ENCODE assay signal across 18 cellular contexts in the genomic region with DNA sequence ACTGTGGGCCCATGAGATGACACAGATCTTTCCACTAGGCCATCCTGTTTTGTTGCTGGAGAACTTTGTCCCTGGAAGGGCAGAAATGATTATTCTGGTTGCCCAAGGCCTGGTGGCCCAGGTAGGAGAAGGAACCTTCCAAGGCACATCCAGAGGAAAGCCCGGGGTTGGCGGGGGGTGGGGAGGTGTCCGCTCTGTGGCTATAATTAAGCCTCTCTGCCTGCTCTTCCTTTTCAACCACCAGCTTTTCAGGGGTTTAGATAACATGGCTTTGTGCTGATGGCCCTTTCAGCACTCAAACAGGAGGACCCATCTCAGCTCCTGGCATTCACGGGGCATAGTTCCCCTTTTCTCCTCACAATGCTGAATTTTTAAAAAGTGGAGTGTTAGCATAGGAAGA.
DNase-seq lines count a peak whose midpoint lies in the region; ATAC-seq and TF ChIP-seq lines count a peak whose summit lies in the region.
"Had no signal": no experiment of that assay in that cellular context is flagged by ENCODE, and none has a peak within 500 bp of the region (broad histone marks: within the 10 kb centered on the region; RNA-seq: fewer than 3 reads in every experiment).

No MANE protein-coding gene starts in this region.

- H2BK15ac ChIP-seq in IMR-90 (ENCODE audit: low read depth, low read length) = no peak overlapping the region

- H2AK5ac ChIP-seq in IMR-90 (ENCODE audit: low read depth, low read length) = peak overlapping the region; percentile 35

- H3K9me2 ChIP-seq in PC-9 (ENCODE audit: insufficient read depth) = no peaks in the 10 kb centered on the region

- H3K4me2 ChIP-seq in IMR-90 (ENCODE audit: low read depth, low read length) (no peak overlapping the region), PC-9 (no peak overlapping the region)

- BruUV-seq in IMR-90 (replicated peaks; lab: Mats Ljungman, UMichigan) = no TSS peak
- BruUV-seq in PC-9 (replicated peaks; lab: Mats Ljungman, UMichigan) = no TSS peak

- H3K9ac ChIP-seq in IMR-90 (ENCODE audit: low read depth, low read length) = no peak overlapping the region

- no peaks in the 10 kb centered on the region for H3K9me3 Mint-ChIP-seq in T-helper 1 cell treated with Interleukin-12 subunit alpha and Interleukin-12 subunit beta and Interleukin-4 antibody, amounts not matched to agents 30 μg/mL and 1 μg/mL, for 36 hours
- no peaks in the 10 kb centered on the region for H3K9me3 Mint-ChIP-seq in activated B cell treated with CpG ODN at 0.5 μM for 24 hours
- H3K9me3 Mint-ChIP-seq in neural crest cell = no peaks in the 10 kb centered on the region
- H3K9me3 Mint-ChIP-seq: CD4-positive, alpha-beta memory T cell; dendritic cell treated with granulocyte-macrophage colony-stimulating factor and Interleukin-4, amounts not matched to agents 40 ng/mL and 50 ng/mL, for 4 days; IgD-negative memory B cell; T-cell had no signal

- peaks cover 41% of the 10 kb centered on the region for H3K4me1 ChIP-seq in IMR-90 (ENCODE audit: control insufficient read depth, insufficient read depth, low read length)
- H3K4me1 ChIP-seq in PC-9 (replicated peaks; ENCODE audit: insufficient read depth) = no peaks in the 10 kb centered on the region; the same call in 1 of the 2 replicates

- TF ChIP-seq CTCF in IMR-90 (conservative IDR thresholded peaks at IDR 0.05; ENCODE audit: low read depth, low read length) (no peak), activated B cell treated with CpG ODN at 0.5 μM for 24 hours (IDR thresholded peaks at IDR 0.05) (no peak), neural crest cell (conservative IDR thresholded peaks at IDR 0.05) (no peak), PC-9 (conservative IDR thresholded peaks at IDR 0.05) (no peak)

- H3K36me3 ChIP-seq in IMR-90 (ENCODE audit: control insufficient read depth, insufficient read depth, low read length) = no peaks in the 10 kb centered on the region
- H3K36me3 ChIP-seq in PC-9 (ENCODE audit: low read depth) = no peaks in the 10 kb centered on the region

- H3K4me3 ChIP-seq in IMR-90 (ENCODE audit: insufficient read depth, low read depth, low read length) (no peak overlapping the region), PC-9 (no peak overlapping the region)

- H3F3A ChIP-seq in PC-9 (ENCODE audit: insufficient read depth, low read depth) = no peaks in the 10 kb centered on the region

- intact Hi-C loops in IMR-90 (cut with micrococcal nuclease) = no loop called here
- intact Hi-C loops in activated B cell treated with CpG ODN at 0.5 μM for 24 hours (cut with micrococcal nuclease) = loop anchor here (5.0 kb wide), 4 partner anchors 37 to 202 kb away; no protein-coding TSS in a partner anchor
- intact Hi-C loops in PC-9 (cut with micrococcal nuclease; ENCODE audit: unreplicated experiment) = no loop called here

- ATAC-seq in IMR-90 (ENCODE audit: low read depth) (no peak), activated B cell treated with CpG ODN at 0.5 μM for 24 hours (ENCODE audit: low read depth) (no peak)
- ATAC-seq: T-cell had no signal

- DNase-seq in T-helper 1 cell (no peak), IMR-90 (no peak), activated B cell treated with CpG ODN at 0.5 μM for 24 hours (no peak), neural crest cell (ENCODE audit: low read depth, low spot score) (no peak), hepatic stellate cell (ENCODE audit: low spot score) (no peak), PC-9 (no peak), NCI-H446 treated with DMSO at 0.1 percent for 48 hours (lab: John Stamatoyannopoulos, UW) (no peak)
- DNase-seq: 8988T; activated CD4-positive, alpha-beta T cell treated with anti-CD3 and anti-CD28 coated beads, Interleukin-2, amount 50 U/mL, for 1 hour; CD4-positive, alpha-beta memory T cell; head of caudate nucleus; kidney; NCI-H146; NCI-H524; T-cell had no signal

- peaks cover 64% of the 10 kb centered on the region for H3K4me1 Mint-ChIP-seq in T-helper 1 cell treated with Interleukin-12 subunit alpha and Interleukin-12 subunit beta and Interleukin-4 antibody, amounts not matched to agents 30 μg/mL and 1 μg/mL, for 36 hours (ENCODE audit: low read depth)
- H3K4me1 Mint-ChIP-seq in activated B cell treated with CpG ODN at 0.5 μM for 24 hours = peaks cover 87% of the 10 kb centered on the region
- peaks cover 89% of the 10 kb centered on the region for H3K4me1 Mint-ChIP-seq in neural crest cell

- no peak overlapping the region for H3K4me3 Mint-ChIP-seq in T-helper 1 cell treated with Interleukin-12 subunit alpha and Interleukin-12 subunit beta and Interleukin-4 antibody, amounts not matched to agents 30 μg/mL and 1 μg/mL, for 36 hours
- H3K4me3 Mint-ChIP-seq in activated B cell treated with CpG ODN at 0.5 μM for 24 hours (no peak overlapping the region), neural crest cell (peak overlapping the region; percentile 48)
- H3K4me3 Mint-ChIP-seq: CD4-positive, alpha-beta memory T cell; dendritic cell treated with granulocyte-macrophage colony-stimulating factor and Interleukin-4, amounts not matched to agents 40 ng/mL and 50 ng/mL, for 4 days; T-cell had no signal

- H3K79me1 ChIP-seq in IMR-90 (ENCODE audit: low read depth in 1 of 2, low read length in 2 of 2) = peaks cover 14 to 47% of the 10 kb centered on the region in 2 experiments; a peak in 3 of 4 replicates

- H3K27ac ChIP-seq in IMR-90 (ENCODE audit: insufficient read depth, low read length) (no peak overlapping the region), PC-9 (no peak overlapping the region)

- peak overlapping the region in 1 of 2 experiments; percentile 8; a peak in 1 of 4 replicates for H4K8ac ChIP-seq in IMR-90 (ENCODE audit: low read depth in 2 of 2, low read length in 2 of 2)

- H3K36me3 Mint-ChIP-seq in T-helper 1 cell treated with Interleukin-12 subunit alpha and Interleukin-12 subunit beta and Interleukin-4 antibody, amounts not matched to agents 30 μg/mL and 1 μg/mL, for 36 hours (ENCODE audit: low read depth) = peaks cover 3% of the 10 kb centered on the region
- H3K36me3 Mint-ChIP-seq in activated B cell treated with CpG ODN at 0.5 μM for 24 hours (ENCODE audit: low read depth) (peaks cover 1% of the 10 kb centered on the region), neural crest cell (ENCODE audit: low read depth) (peaks cover 2% of the 10 kb centered on the region)

- H4K20me1 ChIP-seq in IMR-90 (ENCODE audit: insufficient read depth, low read length) = no peaks in the 10 kb centered on the region
- no peaks in the 10 kb centered on the region for H4K20me1 ChIP-seq in PC-9 (ENCODE audit: insufficient read depth)

- peak overlapping the region; percentile 46 for H2BK20ac ChIP-seq in IMR-90 (ENCODE audit: low read depth, low read length)

- H3K9me1 ChIP-seq in IMR-90 (ENCODE audit: insufficient read depth, low read length) = peaks cover 37% of the 10 kb centered on the region

- POLR2A ChIA-PET in IMR-90 (lab: Charles Lee; ENCODE audit: unreplicated experiment) = no interaction called here
- POLR2A ChIA-PET in activated B cell treated with CpG ODN at 0.5 μM for 24 hours (lab: Charles Lee) = interaction anchor here (0.6 to 5.7 kb wide), 3 partner anchors 10 to 187 kb away, joined by 5 to 32 read pairs (median 6); no protein-coding TSS in a partner anchor
- POLR2A ChIA-PET in PC-9 (lab: Charles Lee; ENCODE audit: unreplicated experiment) = no interaction called here

- H3K4ac ChIP-seq in IMR-90 (ENCODE audit: low read depth, low read length) = peak overlapping the region; percentile 80

- no peak for TF ChIP-seq POLR2A in IMR-90 (IDR thresholded peaks at IDR 0.05; ENCODE audit: low read depth, low read length)

- CTCF ChIA-PET in IMR-90 (lab: Yijun Ruan, JAX) (interaction anchor here (0.7 kb wide), 1 partner anchor 196 kb away, joined by 3 read pairs; no protein-coding TSS in a partner anchor), activated B cell treated with CpG ODN at 0.5 μM for 24 hours (lab: Charles Lee) (no interaction called here), PC-9 (lab: Charles Lee) (no interaction called here)

- H3K23ac ChIP-seq in IMR-90 (ENCODE audit: low read depth, low read length) = no peak overlapping the region; the same call in 1 of the 2 replicates

- peak overlapping the region; percentile 66; the same call in 1 of the 2 replicates for H3K14ac ChIP-seq in IMR-90 (replicated peaks; ENCODE audit: low read depth, low read length)

- H3K27me3 Mint-ChIP-seq in T-helper 1 cell treated with Interleukin-12 subunit alpha and Interleukin-12 subunit beta and Interleukin-4 antibody, amounts not matched to agents 30 μg/mL and 1 μg/mL, for 36 hours (ENCODE audit: low read depth) = no peaks in the 10 kb centered on the region
- H3K27me3 Mint-ChIP-seq in activated B cell treated with CpG ODN at 0.5 μM for 24 hours (no peaks in the 10 kb centered on the region), neural crest cell (ENCODE audit: low read depth) (no peaks in the 10 kb centered on the region)
- H3K27me3 Mint-ChIP-seq: CD4-positive, alpha-beta memory T cell; IgD-negative memory B cell; T-cell had no signal

- in situ Hi-C loops in IMR-90 (cut with MboI; ENCODE audit: low sequenced_read_pairs) = no loop called here

- no peaks in the 10 kb centered on the region for H3K79me2 ChIP-seq in PC-9 (ENCODE audit: low read depth)

- H2BK120ac ChIP-seq in IMR-90 (ENCODE audit: low read depth, low read length) = peak overlapping the region; percentile 77

- no CpG with 5 or more reads among the region's 4 CpGs for WGBS in IMR-90 (ENCODE audit: extremely low coverage in 2 of 2, insufficient read length in 1 of 2), 2 experiments

- dilution Hi-C loops in IMR-90 (cut with HindIII; ENCODE audit: low sequenced_read_pairs, unreplicated experiment) = no loop called here

- no peak for TF ChIP-seq RAD21 in IMR-90 (IDR thresholded peaks at IDR 0.05; ENCODE audit: low read length)

- no peak overlapping the region for H3K56ac ChIP-seq in IMR-90 (ENCODE audit: extremely low read depth, insufficient read depth, low read length)

- no peak overlapping the region for H3K18ac ChIP-seq in IMR-90 (ENCODE audit: low read depth, low read length)

- H4K5ac ChIP-seq in IMR-90 (ENCODE audit: low read depth, low read length) = no peak overlapping the region

- peak overlapping the region; percentile 41 for H3K27ac Mint-ChIP-seq in T-helper 1 cell treated with Interleukin-12 subunit alpha and Interleukin-12 subunit beta and Interleukin-4 antibody, amounts not matched to agents 30 μg/mL and 1 μg/mL, for 36 hours
- peak overlapping the region; percentile 30 for H3K27ac Mint-ChIP-seq in activated B cell treated with CpG ODN at 0.5 μM for 24 hours
- H3K27ac Mint-ChIP-seq in neural crest cell (ENCODE audit: unreplicated experiment) = peak overlapping the region; percentile 27
- H3K27ac Mint-ChIP-seq: dendritic cell treated with granulocyte-macrophage colony-stimulating factor and Interleukin-4, amounts not matched to agents 40 ng/mL and 50 ng/mL, for 4 days; T-cell had no signal

- H4K91ac ChIP-seq in IMR-90 (ENCODE audit: insufficient read depth, low read depth, low read length) = peak overlapping the region; percentile 47

- H3K9me3 ChIP-seq in IMR-90 (ENCODE audit: control insufficient read depth, insufficient read depth, low read length) = no peaks in the 10 kb centered on the region
- no peaks in the 10 kb centered on the region for H3K9me3 ChIP-seq in PC-9 (ENCODE audit: insufficient read depth, low read depth)

- H3K27me3 ChIP-seq in IMR-90 (ENCODE audit: control insufficient read depth, insufficient read depth, low read length) (no peaks in the 10 kb centered on the region), PC-9 (ENCODE audit: insufficient read depth, low read depth) (peaks cover 24% of the 10 kb centered on the region; the same call in 1 of the 2 replicates)

- H2AK9ac ChIP-seq in IMR-90 (replicated peaks; ENCODE audit: low read depth, low read length, poor library complexity) = no peak overlapping the region

- H2AFZ ChIP-seq in IMR-90 (replicated peaks; ENCODE audit: low read length, poor library complexity) (no peak overlapping the region), PC-9 (no peak overlapping the region)

- H2BK5ac ChIP-seq in IMR-90 (ENCODE audit: low read depth, low read length, poor library complexity, severe bottlenecking) = peak overlapping the region; percentile 7
